17 cellular contexts compared by ENCODE assay signal in genomic region chr9:91407580-91408275, GRCh38. TPM values are rescaled to one million over a fixed set of nuclear protein-coding genes. Genes with fewer than 3 reads are reported as not detected.
DNase-seq lines count a peak whose midpoint lies in the region; ATAC-seq and TF ChIP-seq lines count a peak whose summit lies in the region.
"Had no signal": no experiment of that assay in that cellular context is flagged by ENCODE, and none has a peak within 500 bp of the region (broad histone marks: within the 10 kb centered on the region; RNA-seq: fewer than 3 reads in every experiment).

No MANE protein-coding gene starts in this region.

- intact Hi-C loops in Right ventricle myocardium inferior (cut with DNase I) = no loop called here
- intact Hi-C loops in cardiac septum (cut with DNase I) = no loop called here
- intact Hi-C loops in upper lobe of right lung (cut with DNase I) = no loop called here

- H2AK5ac ChIP-seq in mesenchymal stem cell (ENCODE audit: low read length, severe bottlenecking) = no peak overlapping the region

- H3K79me1 ChIP-seq in mesenchymal stem cell (replicated peaks; ENCODE audit: low read length, poor library complexity, severe bottlenecking) = peaks cover 25% of the 10 kb centered on the region

- POLR2A ChIA-PET in WTC11 (lab: Charles Lee) = no interaction called here

- H3K27me3 ChIP-seq in mesenchymal stem cell (ENCODE audit: control insufficient read depth in 1 of 2, insufficient read depth in 1 of 2, low read length in 2 of 2) (no peaks in the 10 kb centered on the region), upper lobe of right lung (no peaks in the 10 kb centered on the region)
- H3K27me3 ChIP-seq: foreskin keratinocyte had no signal

- no peaks in the 10 kb centered on the region for H3K27me3 Mint-ChIP-seq in WTC11 (ENCODE audit: low read depth)

- no peak overlapping the region for H2BK12ac ChIP-seq in mesenchymal stem cell (ENCODE audit: low read length in 2 of 2)

- H3K18ac ChIP-seq in mesenchymal stem cell (ENCODE audit: low read depth in 1 of 2, low read length in 2 of 2) = no peak overlapping the region

- no peak overlapping the region for H3K14ac ChIP-seq in mesenchymal stem cell (ENCODE audit: low read length in 2 of 2)

- H3K4me1 ChIP-seq in mesenchymal stem cell (ENCODE audit: control insufficient read depth, insufficient read depth, low read depth, low read length) (peaks cover 1% of the 10 kb centered on the region), upper lobe of right lung (peaks cover 18% of the 10 kb centered on the region)

- no peak for DNase-seq in Right ventricle myocardium inferior (ENCODE audit: missing footprints)
- DNase-seq in cardiac septum (ENCODE audit: low spot score) = no peak
- peak; percentile 42 for DNase-seq in amniotic epithelial cell (ENCODE audit: low read depth)
- no peak for DNase-seq in mesenchymal stem cell
- DNase-seq in upper lobe of right lung = no peak
- DNase-seq in MV-4-11 (lab: John Stamatoyannopoulos, UW) = no peak
- DNase-seq in COR-L47 (lab: John Stamatoyannopoulos, UW) = no peak
- DNase-seq in WTC11 (ENCODE audit: low spot score) = no peak
- DNase-seq: activated CD8-positive, alpha-beta memory T cell treated with anti-CD3 and anti-CD28 coated beads for 24 hours; amniotic stem cell; CD4-positive, alpha-beta memory T cell; foreskin keratinocyte; NCI-H187; NCI-H524 treated with DMSO at 0.1 percent for 48 hours; PC-9 had no signal

- CTCF ChIA-PET in WTC11 (lab: Charles Lee) = no interaction called here

- peak overlapping the region; percentile 63 for H4K8ac ChIP-seq in mesenchymal stem cell (ENCODE audit: low read length)

- H3K36me3 Mint-ChIP-seq in WTC11 = peaks cover 28% of the 10 kb centered on the region

- no peak overlapping the region for H3K27ac ChIP-seq in mesenchymal stem cell (ENCODE audit: low read length, poor library complexity, severe bottlenecking)
- no peak overlapping the region for H3K27ac ChIP-seq in upper lobe of right lung
- H3K27ac ChIP-seq: foreskin keratinocyte, PC-9, VCaP had no signal

- H4K91ac ChIP-seq in mesenchymal stem cell (ENCODE audit: low read length) = no peak overlapping the region

- no peak overlapping the region for H2BK15ac ChIP-seq in mesenchymal stem cell (ENCODE audit: low read depth, poor library complexity, severe bottlenecking)

- no peak overlapping the region for H2AFZ ChIP-seq in mesenchymal stem cell (ENCODE audit: low read depth, low read length)
- H2AFZ ChIP-seq: PC-9 had no signal

- H2BK5ac ChIP-seq in mesenchymal stem cell (ENCODE audit: low read depth, low read length, poor library complexity, severe bottlenecking) = no peak overlapping the region

- H3K4me2 ChIP-seq in mesenchymal stem cell (ENCODE audit: low read length, poor library complexity, severe bottlenecking) = no peak overlapping the region
- H3K4me2 ChIP-seq: PC-9 had no signal

- no peak overlapping the region for H3K4me3 ChIP-seq in mesenchymal stem cell (ENCODE audit: insufficient read depth in 1 of 2, low read depth in 1 of 2, low read length in 2 of 2)
- H3K4me3 ChIP-seq in upper lobe of right lung = no peak overlapping the region
- H3K4me3 ChIP-seq: PC-9 had no signal

- no peak overlapping the region for H3K4ac ChIP-seq in mesenchymal stem cell (ENCODE audit: low read depth in 1 of 2, low read length in 2 of 2)

- H3K36me3 ChIP-seq in mesenchymal stem cell (ENCODE audit: control insufficient read depth in 1 of 2, insufficient read depth in 2 of 2, low read depth in 1 of 2, low read length in 2 of 2) (peaks cover 15 to 60% of the 10 kb centered on the region in 2 experiments), upper lobe of right lung (peaks cover 20% of the 10 kb centered on the region)

- H2BK120ac ChIP-seq in mesenchymal stem cell (ENCODE audit: low read depth, low read length) = no peak overlapping the region

- TF ChIP-seq CTCF in upper lobe of right lung (IDR thresholded peaks at IDR 0.05) = no peak
- no peak for TF ChIP-seq CTCF in WTC11 (IDR thresholded peaks at IDR 0.05)

- H3K4me1 Mint-ChIP-seq in WTC11 = no peaks in the 10 kb centered on the region; the same call in 1 of the 2 replicates

- WGBS in mesenchymal stem cell = 90% methylated on average over 8 of the region's 11 CpGs

- H3K9me3 ChIP-seq in mesenchymal stem cell (ENCODE audit: control insufficient read depth, low read length) (no peaks in the 10 kb centered on the region), upper lobe of right lung (no peaks in the 10 kb centered on the region)

- no peak overlapping the region for H3K27ac Mint-ChIP-seq in WTC11
- H3K27ac Mint-ChIP-seq: activated T-helper 2 cell treated with anti-CD3 and anti-CD28 coated beads, Interferon-gamma antibody, Interleukin-2, Interleukin-4, amounts not matched to agents 10 μg/mL and 5 μg/mL and 100 μg/mL, durations not matched to agents 14 hours and 24 hours and 36 hours; CD4-positive, alpha-beta memory T cell had no signal

- peak overlapping the region; percentile 4 for H3K9ac ChIP-seq in mesenchymal stem cell (ENCODE audit: low read length)

- H3K4me3 Mint-ChIP-seq in WTC11 = no peak overlapping the region
- H3K4me3 Mint-ChIP-seq: CD4-positive, alpha-beta memory T cell had no signal

- ATAC-seq in Right ventricle myocardium inferior = peak; percentile 56
- peak; percentile 76 for ATAC-seq in upper lobe of right lung
- ATAC-seq in WTC11 = no peak

- H3K9me3 Mint-ChIP-seq in WTC11 = no peaks in the 10 kb centered on the region
- H3K9me3 Mint-ChIP-seq: activated T-helper 2 cell treated with anti-CD3 and anti-CD28 coated beads, Interferon-gamma antibody, Interleukin-2, Interleukin-4, amounts not matched to agents 10 μg/mL and 5 μg/mL and 100 μg/mL, durations not matched to agents 14 hours and 24 hours and 36 hours; CD4-positive, alpha-beta memory T cell had no signal

- H3K23ac ChIP-seq in mesenchymal stem cell (ENCODE audit: low read length in 2 of 2) = no peak overlapping the region

TF ChIP-seq in WTC11, 78 proteins besides CTCF, POLR2A, EP300 and RAD21:
- TF ChIP-seq RELA (CRISPR knock-in tag; IDR thresholded peaks at IDR 0.05; ENCODE audit: borderline replicate concordance) = no peak
- TF ChIP-seq ATF2 (CRISPR knock-in tag; IDR thresholded peaks at IDR 0.05; ENCODE audit: borderline replicate concordance, low read depth) = no peak
- TF ChIP-seq SP1 (CRISPR knock-in tag; conservative IDR thresholded peaks at IDR 0.05) = no peak
- no peak for TF ChIP-seq ESRRA (CRISPR knock-in tag; IDR thresholded peaks at IDR 0.05; ENCODE audit: borderline replicate concordance)
- TF ChIP-seq ZSCAN18 (CRISPR knock-in tag; IDR thresholded peaks at IDR 0.05) = no peak
- no peak for TF ChIP-seq PRRX2 (CRISPR knock-in tag; IDR thresholded peaks at IDR 0.05)
- TF ChIP-seq ZNF232 (CRISPR knock-in tag; IDR thresholded peaks at IDR 0.05) = no peak
- TF ChIP-seq ZNF121 (CRISPR knock-in tag; IDR thresholded peaks at IDR 0.05) = no peak
- no peak for TF ChIP-seq ZBTB21 (CRISPR knock-in tag; IDR thresholded peaks at IDR 0.05; ENCODE audit: borderline replicate concordance)
- no peak for TF ChIP-seq ELF4 (CRISPR knock-in tag; IDR thresholded peaks at IDR 0.05; ENCODE audit: low read depth)
- no peak for TF ChIP-seq SOX15 (CRISPR knock-in tag; IDR thresholded peaks at IDR 0.05)

RNA-seq across cellular contexts. Expression of gene NFIL3, which starts 15.9 kb away (rescaled TPM):
- total RNA-seq in Right ventricle myocardium inferior (21.3 TPM), cardiac septum (32.4 TPM), upper lobe of right lung (26.2 TPM), WTC11 (2021) (11.8 to 13.5 TPM (median 13.0 TPM) in 3 replicates)
- 19.1 TPM for polyA plus RNA-seq in mesenchymal stem cell (2013, experiment 1 of 2)
- 19.4 TPM for polyA plus RNA-seq in mesenchymal stem cell (2013, experiment 2 of 2)

RNA-seq across cellular contexts. Expression of gene AUH, which starts 46.0 kb away (rescaled TPM):
- total RNA-seq in Right ventricle myocardium inferior = 37.9 TPM
- total RNA-seq in cardiac septum = 39.7 TPM
- polyA plus RNA-seq in mesenchymal stem cell (2013, experiment 1 of 2) = 5.8 TPM
- 6.0 TPM for polyA plus RNA-seq in mesenchymal stem cell (2013, experiment 2 of 2)
- 18.6 TPM for total RNA-seq in upper lobe of right lung
- 30.4 to 32.3 TPM (median 32.0 TPM) in 3 replicates for total RNA-seq in WTC11 (2021)
